Comparison of ENCODE assay signal across 9 cellular contexts in the genomic region with DNA sequence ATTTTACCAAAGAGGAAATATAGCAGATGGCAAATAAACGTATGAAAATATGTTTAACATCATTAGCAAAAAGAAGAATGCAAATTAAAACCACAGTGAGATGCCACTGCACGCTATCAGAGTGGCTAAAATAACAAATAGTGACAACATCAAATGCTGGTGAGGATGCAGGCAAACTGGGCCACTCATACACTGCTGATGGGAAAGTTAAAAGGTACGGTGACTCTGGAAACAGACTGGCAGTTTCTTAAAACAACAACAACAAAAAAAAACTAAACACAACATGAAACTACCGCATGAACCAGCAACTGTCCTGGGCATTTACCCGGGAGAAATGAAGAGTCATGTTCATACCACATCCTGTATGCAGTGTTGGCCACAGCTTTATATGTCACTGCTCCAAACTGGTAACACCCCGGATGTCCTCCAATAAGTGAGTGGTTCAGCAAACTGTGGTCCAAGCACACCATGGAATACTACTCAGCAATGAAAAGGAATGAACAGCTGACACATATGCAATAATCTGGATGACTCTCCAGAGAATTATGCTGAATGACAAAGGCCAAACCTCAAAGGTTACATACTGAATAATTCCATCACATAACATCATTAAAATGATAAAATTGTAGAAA.
A peak's percentile ranks its signal among the peaks of the same experiment; 100 is the strongest.
DNase-seq lines count a peak whose midpoint lies in the region; ATAC-seq and TF ChIP-seq lines count a peak whose summit lies in the region.
"Had no signal": no experiment of that assay in that cellular context is flagged by ENCODE, and none has a peak within 500 bp of the region (broad histone marks: within the 10 kb centered on the region; RNA-seq: fewer than 3 reads in every experiment).

No MANE protein-coding gene starts in this region.

- peak; percentile 61 for DNase-seq in GM10248 (ENCODE audit: extremely low spot score)
- DNase-seq in NCI-H226: peak; percentile 53
- DNase-seq in foreskin melanocyte: peak; percentile 70
- DNase-seq in COLO668 (lab: John Stamatoyannopoulos, UW; ENCODE audit: unreplicated experiment): no peak
- DNase-seq in nucleus accumbens (lab: John Stamatoyannopoulos, UW): no peak
- DNase-seq in foreskin fibroblast: no peak
- no peak for DNase-seq in inferior parietal cortex (ENCODE audit: extremely low spot score)

- H3K4me3 ChIP-seq in foreskin fibroblast (ENCODE audit: low read depth in 1 of 2, low read length in 2 of 2): no peak overlapping the region
- H3K4me3 ChIP-seq: SK-N-MC had no signal

- peak; percentile 40 for ATAC-seq in GM21381 (IDR thresholded peaks at IDR 0.05; ENCODE audit: unreplicated experiment)

- POLR2A ChIA-PET in GM10248 (lab: Yijun Ruan, JAX): interaction anchor here (0.5 to 0.6 kb wide), 3 partner anchors 11 to 186 kb away, joined by 3 to 7 read pairs (median 3); no protein-coding TSS in a partner anchor

- CTCF ChIA-PET in GM10248 (lab: Yijun Ruan, JAX): interaction anchor here (1.5 to 2.6 kb wide), 2 partner anchors 9 to 14 kb away, joined by 3 to 6 read pairs; no protein-coding TSS in a partner anchor

- TF ChIP-seq CTCF in GM10248 (IDR thresholded peaks at IDR 0.05; ENCODE audit: control extremely low read depth, extremely low read depth, low read depth, missing control alignments) (no peak), foreskin fibroblast (IDR thresholded peaks at IDR 0.05; ENCODE audit: low read depth, low read length) (no peak)

Comparison
In these comparisons a context has a peak if more than half of its experiments do, and no peak if none do; other contexts are left out.
1. DNase-seq: peak in GM10248 (single experiment), NCI-H226 (single experiment) and foreskin melanocyte (single experiment); none in COLO668 (single experiment), nucleus accumbens (0 of 56), foreskin fibroblast (0 of 2) and inferior parietal cortex (single experiment).